In genomic region chr13:34627905-34628682, GRCh38 we compare ENCODE assay signal across 26 cellular contexts.
DNase-seq lines count a peak whose midpoint lies in the region; ATAC-seq, FAIRE-seq and TF ChIP-seq lines count a peak whose summit lies in the region.
"Had no signal": no experiment of that assay in that cellular context is flagged by ENCODE, and none has a peak within 500 bp of the region (broad histone marks: within the 10 kb centered on the region; RNA-seq: fewer than 3 reads in every experiment).

No MANE protein-coding gene starts in this region.

- ATAC-seq in A549 = peak in 1 of 2 experiments; percentile 95; a peak in 4 of 6 replicates
- ATAC-seq: naive thymus-derived CD8-positive, alpha-beta T cell; SK-N-SH treated with all-trans-retinoic acid at 6 μM for 48 hours had no signal

- peak; percentile 41 to 62; a peak in 2 of 5 replicates for TF ChIP-seq EP300 in A549 (IDR thresholded peaks at IDR 0.05)

- CTCF ChIA-PET in A549 (lab: Yijun Ruan, JAX) = no interaction called here

- H3K9me3 Mint-ChIP-seq in mesothelial cell of epicardium = peaks cover 10% of the 10 kb centered on the region
- H3K9me3 Mint-ChIP-seq: activated CD4-positive, alpha-beta memory T cell treated with anti-CD3 and anti-CD28 coated beads, Interleukin-2, amount 10 ng/mL, durations not matched to agents 7 days and 5 days; stimulated activated naive CD8-positive, alpha-beta T cell treated with anti-CD3 and anti-CD28 coated beads, Interleukin-15, Interleukin-2, amounts not matched to agents 100 ng/mL and 50 ng/mL, for 24 hours had no signal

- no peak for TF ChIP-seq RAD21 in A549 (conservative IDR thresholded peaks at IDR 0.05 in 1 of 2, IDR thresholded peaks at IDR 0.05 in 1 of 2)

- TF ChIP-seq CTCF in A549 (IDR thresholded peaks at IDR 0.05) (no peak), VCaP (conservative IDR thresholded peaks at IDR 0.05) (no peak), mesothelial cell of epicardium (IDR thresholded peaks at IDR 0.05; ENCODE audit: unreplicated experiment) (no peak)

- peak overlapping the region; percentile 69 for H3K27ac Mint-ChIP-seq in mesothelial cell of epicardium
- H3K27ac Mint-ChIP-seq: activated CD4-positive, alpha-beta memory T cell treated with anti-CD3 and anti-CD28 coated beads, Interleukin-2, amount 10 ng/mL, durations not matched to agents 7 days and 5 days; naive thymus-derived CD8-positive, alpha-beta T cell; stimulated activated naive CD8-positive, alpha-beta T cell treated with anti-CD3 and anti-CD28 coated beads, Interleukin-15, Interleukin-2, amounts not matched to agents 100 ng/mL and 50 ng/mL, for 24 hours had no signal

- DNase-seq in A549 (ENCODE audit: low read depth in 1 of 2, low spot score in 1 of 2) (peak in 1 of 2 experiments; percentile 78), NCI-H146 (lab: John Stamatoyannopoulos, UW) (peak; percentile 50), mesothelial cell of epicardium (ENCODE audit: low spot score in 2 of 2, unreplicated experiment in 2 of 2) (no peak), superior temporal gyrus (ENCODE audit: extremely low spot score) (no peak), foreskin melanocyte (no peak), NCI-H1930 (lab: John Stamatoyannopoulos, UW) (no peak), NCI-H774 (lab: John Stamatoyannopoulos, UW) (no peak)
- DNase-seq: activated CD4-positive, alpha-beta memory T cell treated with anti-CD3 and anti-CD28 coated beads, Interleukin-2, amount 10 ng/mL, durations not matched to agents 7 days and 5 days; activated CD4-positive, CD25-positive, alpha-beta regulatory T cell; activated gamma-delta T cell; activated T-cell treated with anti-CD3 and anti-CD28 coated beads for 4 hours; CD8-positive, alpha-beta memory T cell; H7; head of caudate nucleus; KG1; naive thymus-derived CD8-positive, alpha-beta T cell; NCI-H2107; Peyer's patch; stimulated activated CD4-positive, alpha-beta T cell treated with anti-CD3 and anti-CD28 coated beads, Interleukin-4, amount 100 ng/mL, for 1 hour; T-helper 9 cell; transverse colon had no signal

- WGBS in A549 (ENCODE audit: missing lambda C conversion rate) = 11% methylated on average over 10 of the region's 10 CpGs

- no peaks in the 10 kb centered on the region for H3K9me3 ChIP-seq in A549
- H3K9me3 ChIP-seq: breast epithelium, Peyer's patch, transverse colon had no signal

- no peak overlapping the region for H3K4me3 ChIP-seq in A549
- H3K4me3 ChIP-seq: breast epithelium, coronary artery, Peyer's patch, transverse colon had no signal

- no peak for FAIRE-seq in A549 (lab: Jason Lieb, UNC)

- no peak overlapping the region for H3K4me3 Mint-ChIP-seq in mesothelial cell of epicardium
- H3K4me3 Mint-ChIP-seq: activated CD4-positive, alpha-beta memory T cell treated with anti-CD3 and anti-CD28 coated beads, Interleukin-2, amount 10 ng/mL, durations not matched to agents 7 days and 5 days; CD8-positive, alpha-beta memory T cell; naive thymus-derived CD8-positive, alpha-beta T cell; stimulated activated naive CD8-positive, alpha-beta T cell treated with anti-CD3 and anti-CD28 coated beads, Interleukin-15, Interleukin-2, amounts not matched to agents 100 ng/mL and 50 ng/mL, for 24 hours had no signal

- no peaks in the 10 kb centered on the region for H3K27me3 Mint-ChIP-seq in mesothelial cell of epicardium (ENCODE audit: low read depth)
- H3K27me3 Mint-ChIP-seq: activated CD4-positive, alpha-beta memory T cell treated with anti-CD3 and anti-CD28 coated beads, Interleukin-2, amount 10 ng/mL, durations not matched to agents 7 days and 5 days had no signal

- H3K36me3 Mint-ChIP-seq in mesothelial cell of epicardium = no peaks in the 10 kb centered on the region
- H3K36me3 Mint-ChIP-seq: CD8-positive, alpha-beta memory T cell; naive thymus-derived CD8-positive, alpha-beta T cell had no signal

- TF ChIP-seq POLR2A in A549 (IDR thresholded peaks at IDR 0.05; ENCODE audit: low read length) = no peak

- peak overlapping the region; percentile 70 for H3K4me2 ChIP-seq in A549

- H3K27ac ChIP-seq in A549 (peak overlapping the region; percentile 61 to 74), VCaP (peak overlapping the region; percentile 51)
- H3K27ac ChIP-seq: breast epithelium, coronary artery, Peyer's patch, transverse colon had no signal

- POLR2A ChIA-PET in A549 (lab: Yijun Ruan, JAX) = no interaction called here

- peaks cover 22% of the 10 kb centered on the region for H3K4me1 ChIP-seq in A549
- H3K4me1 ChIP-seq: breast epithelium, Peyer's patch, transverse colon had no signal

- H3K4me1 Mint-ChIP-seq in mesothelial cell of epicardium = peaks cover 34% of the 10 kb centered on the region
- H3K4me1 Mint-ChIP-seq: activated CD4-positive, alpha-beta memory T cell treated with anti-CD3 and anti-CD28 coated beads, Interleukin-2, amount 10 ng/mL, durations not matched to agents 7 days and 5 days; CD8-positive, alpha-beta memory T cell; naive thymus-derived CD8-positive, alpha-beta T cell had no signal

TF ChIP-seq in A549, 52 proteins besides CTCF, POLR2A, EP300 and RAD21:
- TF ChIP-seq GATA3 (IDR thresholded peaks at IDR 0.05; ENCODE audit: borderline replicate concordance) = peak; percentile 87
- no peak for TF ChIP-seq SREBF2 (IDR thresholded peaks at IDR 0.05)
- TF ChIP-seq ELK1 (IDR thresholded peaks at IDR 0.05; ENCODE audit: low read depth, low read length) = no peak
- no peak for TF ChIP-seq FOSL2 (IDR thresholded peaks at IDR 0.05)
- TF ChIP-seq FOSL2 (CRISPR knock-in tag; IDR thresholded peaks at IDR 0.05) = peak; percentile 13; the same call in 1 of the 2 replicates
- no peak for TF ChIP-seq POLR2AphosphoS2 (conservative IDR thresholded peaks at IDR 0.05; ENCODE audit: low read length)
- no peak for TF ChIP-seq REST (IDR thresholded peaks at IDR 0.05)
- TF ChIP-seq TP53 (CRISPR knock-in tag; IDR thresholded peaks at IDR 0.05) = no peak
- no peak for TF ChIP-seq ZFP36 (IDR thresholded peaks at IDR 0.05; ENCODE audit: borderline replicate concordance, partially characterized antibody)
- TF ChIP-seq CHD2 (IDR thresholded peaks at IDR 0.05; ENCODE audit: low read length, partially characterized antibody) = no peak
- TF ChIP-seq RNF2 (IDR thresholded peaks at IDR 0.05; ENCODE audit: borderline replicate concordance, low read depth) = no peak
- TF ChIP-seq FOSB (CRISPR knock-in tag; IDR thresholded peaks at IDR 0.05) = no peak
- TF ChIP-seq PBX3 (IDR thresholded peaks at IDR 0.05) = no peak
- TF ChIP-seq MAFK (IDR thresholded peaks at IDR 0.05; ENCODE audit: partially characterized antibody) = no peak
TF ChIP-seq in A549: peak in this region for 2.
